8 cellular contexts compared by ENCODE assay signal in the genomic region with DNA sequence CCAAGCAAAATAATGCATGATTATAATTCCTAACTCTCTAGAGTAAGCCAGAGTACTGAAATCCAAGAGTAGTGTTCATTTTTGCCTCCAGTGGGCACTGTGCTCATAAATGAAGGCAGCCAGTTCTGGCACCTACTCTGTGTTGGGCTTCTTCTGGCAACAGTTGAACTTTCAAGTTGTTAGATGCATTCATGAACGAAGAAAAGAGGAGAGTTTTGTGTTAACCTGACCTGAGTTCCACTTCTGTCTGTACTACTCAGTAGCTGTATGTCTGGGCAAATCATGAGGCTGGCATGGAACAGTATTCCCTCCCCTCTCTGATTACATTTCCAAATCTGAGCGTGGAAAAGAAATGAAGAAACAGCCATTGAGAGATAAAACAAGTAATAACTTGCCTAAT. TPM values are rescaled to one million over a fixed set of nuclear protein-coding genes. Genes with fewer than 3 reads are reported as not detected.
DNase-seq lines count a peak whose midpoint lies in the region; ATAC-seq and TF ChIP-seq lines count a peak whose summit lies in the region.

No MANE protein-coding gene starts in this region.

- TF ChIP-seq EP300 in suprapubic skin (IDR thresholded peaks at IDR 0.05) = no peak

- no peaks in the 10 kb centered on the region for H4K20me1 ChIP-seq in MM.1S (ENCODE audit: insufficient read depth, low read length)

- DNase-seq in MM.1S = peak; percentile 42
- DNase-seq in dorsolateral prefrontal cortex = peak in 1 of 10 donors; percentile 13
- DNase-seq in nephron progenitor cell = peak; percentile 40
- no peak for DNase-seq in NCI-H774 (lab: John Stamatoyannopoulos, UW)
- DNase-seq in activated naive CD8-positive, alpha-beta T cell treated with anti-CD3 and anti-CD28 coated beads, Interleukin-2, amount 50 U/mL, for 24 hours = no peak
- no peak for DNase-seq in suprapubic skin (ENCODE audit: low spot score in 2 of 2)

- H3K27ac ChIP-seq in 22Rv1 (no peak overlapping the region), MM.1S (ENCODE audit: low read length) (no peak overlapping the region), dorsolateral prefrontal cortex (no peak overlapping the region), suprapubic skin (no peak overlapping the region)

- no peaks in the 10 kb centered on the region for H3K9me2 ChIP-seq in MM.1S (replicated peaks; ENCODE audit: insufficient read depth, low read length)

- no peak overlapping the region for H3K4me2 ChIP-seq in MM.1S (ENCODE audit: low read depth, low read length)

- H3K4me1 Mint-ChIP-seq in nephron progenitor cell = peaks cover 24% of the 10 kb centered on the region
- H3K4me1 Mint-ChIP-seq in activated naive CD8-positive, alpha-beta T cell treated with anti-CD3 and anti-CD28 coated beads, Interleukin-2, amount 50 U/mL, for 24 hours = no peaks in the 10 kb centered on the region

- TF ChIP-seq CTCF in 22Rv1 (IDR thresholded peaks at IDR 0.05) (peak; percentile 68), MM.1S (IDR thresholded peaks at IDR 0.05; ENCODE audit: low read length) (peak; percentile 65), dorsolateral prefrontal cortex (IDR thresholded peaks at IDR 0.05 in 54 of 56, conservative IDR thresholded peaks at IDR 0.05 in 2 of 56; ENCODE audit: low read depth in 1 of 56, partially characterized antibody in 56 of 56) (peak in 50 of 56 donors; percentile 18 to 63 (median 41)), nephron progenitor cell (IDR thresholded peaks at IDR 0.05) (peak; percentile 67), suprapubic skin (IDR thresholded peaks at IDR 0.05) (peak in 1 of 2 donors; percentile 27)

- H3K79me2 ChIP-seq in MM.1S (ENCODE audit: low read length) = no peaks in the 10 kb centered on the region

- WGBS in suprapubic skin = 25% methylated on average over 2 of the region's 2 CpGs

- H3K9ac ChIP-seq in MM.1S (ENCODE audit: low read length) = no peak overlapping the region

- no peaks in the 10 kb centered on the region for H3K9me3 Mint-ChIP-seq in nephron progenitor cell
- no peaks in the 10 kb centered on the region for H3K9me3 Mint-ChIP-seq in activated naive CD8-positive, alpha-beta T cell treated with anti-CD3 and anti-CD28 coated beads, Interleukin-2, amount 50 U/mL, for 24 hours

- H3K4me3 ChIP-seq in MM.1S (ENCODE audit: low read length) (no peak overlapping the region), dorsolateral prefrontal cortex (no peak overlapping the region), suprapubic skin (no peak overlapping the region)

- no peaks in the 10 kb centered on the region for H3K36me3 Mint-ChIP-seq in nephron progenitor cell (ENCODE audit: low read depth)
- no peaks in the 10 kb centered on the region for H3K36me3 Mint-ChIP-seq in activated naive CD8-positive, alpha-beta T cell treated with anti-CD3 and anti-CD28 coated beads, Interleukin-2, amount 50 U/mL, for 24 hours (ENCODE audit: low read depth)

- intact Hi-C loops in dorsolateral prefrontal cortex (cut with DNase I) = no loop called here

- H3K4me1 ChIP-seq in MM.1S (ENCODE audit: low read length) (peaks cover 12% of the 10 kb centered on the region), suprapubic skin (no peaks in the 10 kb centered on the region)

- TF ChIP-seq POLR2A in suprapubic skin (IDR thresholded peaks at IDR 0.05) = no peak

- H3K4me3 Mint-ChIP-seq in nephron progenitor cell = no peak overlapping the region
- H3K4me3 Mint-ChIP-seq in activated naive CD8-positive, alpha-beta T cell treated with anti-CD3 and anti-CD28 coated beads, Interleukin-2, amount 50 U/mL, for 24 hours = no peak overlapping the region

- peak; percentile 67 for ATAC-seq in GM18861 (IDR thresholded peaks at IDR 0.05; ENCODE audit: unreplicated experiment)
- ATAC-seq in activated naive CD8-positive, alpha-beta T cell treated with anti-CD3 and anti-CD28 coated beads, Interleukin-2, amount 50 U/mL, for 24 hours = no peak

- H3K27me3 ChIP-seq in MM.1S (replicated peaks; ENCODE audit: insufficient read depth, low read length) (no peaks in the 10 kb centered on the region), dorsolateral prefrontal cortex (peaks cover 0 to 18% (median 0%) of the 10 kb centered on the region in 45 donors), suprapubic skin (no peaks in the 10 kb centered on the region)

- no peaks in the 10 kb centered on the region for H3K36me3 ChIP-seq in MM.1S (replicated peaks; ENCODE audit: insufficient read depth, low read length)
- H3K36me3 ChIP-seq in suprapubic skin = no peaks in the 10 kb centered on the region

- no peaks in the 10 kb centered on the region for H3K27me3 Mint-ChIP-seq in nephron progenitor cell (ENCODE audit: low read depth, poor library complexity)
- peaks cover 4% of the 10 kb centered on the region for H3K27me3 Mint-ChIP-seq in activated naive CD8-positive, alpha-beta T cell treated with anti-CD3 and anti-CD28 coated beads, Interleukin-2, amount 50 U/mL, for 24 hours

- H3F3A ChIP-seq in MM.1S (ENCODE audit: insufficient read depth, low read length) = peaks cover 7% of the 10 kb centered on the region; the same call in 1 of the 2 replicates

- H3K9me3 ChIP-seq in MM.1S (replicated peaks; ENCODE audit: insufficient read depth, low read length) = no peaks in the 10 kb centered on the region
- no peaks in the 10 kb centered on the region for H3K9me3 ChIP-seq in suprapubic skin

- H2AFZ ChIP-seq in MM.1S (ENCODE audit: low read length) = no peak overlapping the region

- H3K27ac Mint-ChIP-seq in nephron progenitor cell = no peak overlapping the region
- H3K27ac Mint-ChIP-seq in activated naive CD8-positive, alpha-beta T cell treated with anti-CD3 and anti-CD28 coated beads, Interleukin-2, amount 50 U/mL, for 24 hours = no peak overlapping the region

RNA-seq across cellular contexts. Expression of gene TENM4, which starts 20.3 kb away (rescaled TPM):
- total RNA-seq in dorsolateral prefrontal cortex = 100 to 1,000 TPM in 5 of 120 experiments, 10 to 100 TPM in 115; 37.8 to 115 (median 70.2) TPM
- total RNA-seq in suprapubic skin = 10 to 100 TPM; 31.4 to 44.5 (median 38.0) TPM

Comparison
In these comparisons a context has a peak if more than half of its experiments do, and no peak if none do; other contexts are left out.
1. DNase-seq: peak in MM.1S (single experiment) and nephron progenitor cell (single experiment); none in NCI-H774 (single experiment), activated naive CD8-positive, alpha-beta T cell treated with anti-CD3 and anti-CD28 coated beads, Interleukin-2, amount 50 U/mL, for 24 hours (single experiment) and suprapubic skin (0 of 2).